Comparison of ENCODE assay signal across 15 cellular contexts in the genomic region with DNA sequence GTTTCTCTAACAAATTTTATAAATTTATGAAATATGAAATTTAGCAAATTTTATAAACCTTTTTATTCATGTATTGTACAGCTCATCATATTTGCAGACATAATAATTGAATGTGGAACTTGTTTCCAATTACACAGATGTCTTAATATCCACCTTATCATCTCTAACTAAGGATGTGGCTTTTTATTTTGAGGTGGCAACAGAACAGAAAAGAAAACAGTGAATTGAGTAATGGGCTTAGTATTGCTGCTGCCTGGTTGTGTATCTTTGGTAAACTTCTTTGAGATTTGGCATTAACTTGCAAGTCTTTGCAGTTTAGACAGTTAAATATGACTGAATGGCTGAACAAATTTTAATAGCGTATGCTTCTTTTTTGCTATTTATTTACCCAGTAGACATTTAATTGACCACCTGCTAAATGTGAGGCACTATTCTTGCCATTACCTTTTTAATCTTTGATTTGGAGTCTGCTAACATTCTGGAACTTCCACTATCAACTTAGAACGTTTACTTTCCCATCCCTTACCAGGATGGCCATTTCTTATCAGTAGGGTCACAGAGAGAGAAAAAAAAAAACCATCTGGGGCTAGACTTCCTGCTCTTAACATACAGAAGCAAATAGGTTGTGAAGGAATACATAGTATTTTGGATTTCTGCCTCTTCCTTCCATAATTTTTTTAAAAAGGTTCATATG. TPM values are rescaled to one million over a fixed set of nuclear protein-coding genes. Genes with fewer than 3 reads are reported as not detected.
DNase-seq lines count a peak whose midpoint lies in the region; ATAC-seq lines count a peak whose summit lies in the region.
"Had no signal": no experiment of that assay in that cellular context is flagged by ENCODE, and none has a peak within 500 bp of the region (broad histone marks: within the 10 kb centered on the region; RNA-seq: fewer than 3 reads in every experiment).

No MANE protein-coding gene starts in this region.

- H3K4me3 ChIP-seq in naive thymus-derived CD4-positive, alpha-beta T cell (ENCODE audit: low read length): no peak overlapping the region
- H3K4me3 ChIP-seq: lower lobe of right lung, vagina had no signal

- H3K27ac Mint-ChIP-seq in activated CD4-positive, alpha-beta T cell treated with anti-CD3 and anti-CD28 coated beads, Interleukin-2, amount 10 ng/mL, durations not matched to agents 24 days and 14 days: peak overlapping the region; percentile 45
- peak overlapping the region in 7 of 9 donors; percentile 8 to 61 (median 32) for H3K27ac Mint-ChIP-seq in naive thymus-derived CD4-positive, alpha-beta T cell
- H3K27ac Mint-ChIP-seq: activated B cell treated with CpG ODN at 0.5 μM for 24 hours; CD8-positive, alpha-beta T cell had no signal

- H3K9me3 Mint-ChIP-seq in activated CD4-positive, alpha-beta T cell treated with anti-CD3 and anti-CD28 coated beads, Interleukin-2, amount 10 ng/mL, durations not matched to agents 24 days and 14 days: no peaks in the 10 kb centered on the region
- peaks cover 0 to 11% (median 2%) of the 10 kb centered on the region in 11 donors for H3K9me3 Mint-ChIP-seq in naive thymus-derived CD4-positive, alpha-beta T cell
- H3K9me3 Mint-ChIP-seq: activated B cell treated with CpG ODN at 0.5 μM for 24 hours had no signal

- intact Hi-C loops in activated CD4-positive, alpha-beta T cell treated with anti-CD3 and anti-CD28 coated beads, Interleukin-2, amount 10 ng/mL, durations not matched to agents 24 days and 14 days (cut with micrococcal nuclease): no loop called here
- intact Hi-C loops in naive thymus-derived CD4-positive, alpha-beta T cell (cut with micrococcal nuclease): no loop called here

- H3K27me3 ChIP-seq in naive thymus-derived CD4-positive, alpha-beta T cell (ENCODE audit: control insufficient read depth in 2 of 2, insufficient read depth in 2 of 2, low read length in 2 of 2): no peaks in the 10 kb centered on the region
- H3K27me3 ChIP-seq: vagina had no signal

- no peak for DNase-seq in activated CD4-positive, alpha-beta T cell treated with anti-CD3 and anti-CD28 coated beads, Interleukin-2, amount 10 ng/mL, durations not matched to agents 24 days and 14 days
- DNase-seq in activated CD4-positive, alpha-beta T cell treated with anti-CD3 and anti-CD28 coated beads, Interleukin-2, amount 50 U/mL, for 1 hour: no peak
- DNase-seq in astrocyte of the hippocampus (ENCODE audit: low read depth, low spot score): peak; percentile 7
- peak in 1 of 9 donors; percentile 2 for DNase-seq in naive thymus-derived CD4-positive, alpha-beta T cell
- DNase-seq in stimulated activated CD4-positive, alpha-beta T cell treated with anti-CD3 and anti-CD28 coated beads, Interleukin-4, amount 100 ng/mL, for 4 hours: no peak
- DNase-seq: activated B cell treated with CpG ODN at 0.5 μM for 24 hours; activated T-cell treated with anti-CD3 and anti-CD28 coated beads for 4 hours; amygdala; CD8-positive, alpha-beta T cell; lower lobe of right lung had no signal

- no peaks in the 10 kb centered on the region for H3K27me3 Mint-ChIP-seq in activated CD4-positive, alpha-beta T cell treated with anti-CD3 and anti-CD28 coated beads, Interleukin-2, amount 10 ng/mL, durations not matched to agents 24 days and 14 days
- H3K27me3 Mint-ChIP-seq in naive thymus-derived CD4-positive, alpha-beta T cell: no peaks in the 10 kb centered on the region
- H3K27me3 Mint-ChIP-seq: activated B cell treated with CpG ODN at 0.5 μM for 24 hours had no signal

- H3K36me3 Mint-ChIP-seq in activated CD4-positive, alpha-beta T cell treated with anti-CD3 and anti-CD28 coated beads, Interleukin-2, amount 10 ng/mL, durations not matched to agents 24 days and 14 days (ENCODE audit: low read depth): peaks cover 26% of the 10 kb centered on the region
- peaks cover 3 to 41% (median 27%) of the 10 kb centered on the region in 5 donors for H3K36me3 Mint-ChIP-seq in naive thymus-derived CD4-positive, alpha-beta T cell

- H3K4me3 Mint-ChIP-seq in activated CD4-positive, alpha-beta T cell treated with anti-CD3 and anti-CD28 coated beads, Interleukin-2, amount 10 ng/mL, durations not matched to agents 24 days and 14 days: no peak overlapping the region
- H3K4me3 Mint-ChIP-seq in naive thymus-derived CD4-positive, alpha-beta T cell: peak overlapping the region in 5 of 10 donors; percentile 0 to 26 (median 25)
- H3K4me3 Mint-ChIP-seq: activated B cell treated with CpG ODN at 0.5 μM for 24 hours; CD8-positive, alpha-beta T cell had no signal

- peaks cover 0 to 5% of the 10 kb centered on the region in 2 donors for H3K4me1 ChIP-seq in naive thymus-derived CD4-positive, alpha-beta T cell (ENCODE audit: control insufficient read depth in 2 of 2, insufficient read depth in 2 of 2, low read length in 2 of 2)

- peaks cover 15% of the 10 kb centered on the region for H3K4me1 Mint-ChIP-seq in activated CD4-positive, alpha-beta T cell treated with anti-CD3 and anti-CD28 coated beads, Interleukin-2, amount 10 ng/mL, durations not matched to agents 24 days and 14 days
- H3K4me1 Mint-ChIP-seq in naive thymus-derived CD4-positive, alpha-beta T cell: peaks cover 14 to 47% (median 28%) of the 10 kb centered on the region in 7 donors

- POLR2A ChIA-PET in naive thymus-derived CD4-positive, alpha-beta T cell (lab: Charles Lee): no interaction called here

- no peaks in the 10 kb centered on the region for H3K36me3 ChIP-seq in naive thymus-derived CD4-positive, alpha-beta T cell (ENCODE audit: control insufficient read depth in 2 of 3, insufficient read depth in 3 of 3, low read length in 3 of 3)
- H3K36me3 ChIP-seq: lower lobe of right lung, neutrophil had no signal

- no peak overlapping the region for H3K27ac ChIP-seq in naive thymus-derived CD4-positive, alpha-beta T cell (ENCODE audit: low read depth, low read length)
- H3K27ac ChIP-seq: lower lobe of right lung, neutrophil, vagina had no signal

- H3K9me3 ChIP-seq in naive thymus-derived CD4-positive, alpha-beta T cell (ENCODE audit: control insufficient read depth in 2 of 3, low read length in 3 of 3): no peaks in the 10 kb centered on the region
- H3K9me3 ChIP-seq: lower lobe of right lung, neutrophil, vagina had no signal

- peak; percentile 45 for ATAC-seq in HG02610 (IDR thresholded peaks at IDR 0.05; ENCODE audit: unreplicated experiment)
- no peak for ATAC-seq in naive thymus-derived CD4-positive, alpha-beta T cell
- ATAC-seq in HG02763 (IDR thresholded peaks at IDR 0.05; ENCODE audit: unreplicated experiment): no peak
- no peak for ATAC-seq in GM18867 (IDR thresholded peaks at IDR 0.05; ENCODE audit: unreplicated experiment)
- ATAC-seq: CD8-positive, alpha-beta T cell; lower lobe of right lung had no signal

- CTCF ChIA-PET in naive thymus-derived CD4-positive, alpha-beta T cell (lab: Charles Lee): no interaction called here

RNA-seq across cellular contexts. Expression of a gene that starts 44.8 kb away (rescaled TPM):
- total RNA-seq in activated CD4-positive, alpha-beta T cell treated with anti-CD3 and anti-CD28 coated beads, Interleukin-2, amount 10 ng/mL, durations not matched to agents 24 days and 14 days: 26.6 and 28.1 TPM in 2 replicates
- total RNA-seq in naive thymus-derived CD4-positive, alpha-beta T cell: 10 to 100 TPM; 15.5 to 35.0 (median 29.3) TPM
- polyA plus RNA-seq in naive thymus-derived CD4-positive, alpha-beta T cell: 10 to 100 TPM in 1 of 2 donors, 1 to 10 TPM in 1; 7.6 to 17.7 TPM

RNA-seq across cellular contexts. Expression of a gene that starts 52.8 kb away (rescaled TPM):
- 8.6 and 11.1 TPM in 2 replicates for total RNA-seq in activated CD4-positive, alpha-beta T cell treated with anti-CD3 and anti-CD28 coated beads, Interleukin-2, amount 10 ng/mL, durations not matched to agents 24 days and 14 days
- total RNA-seq in naive thymus-derived CD4-positive, alpha-beta T cell: 10 to 100 TPM; 13.7 to 21.0 (median 17.4) TPM
- polyA plus RNA-seq in naive thymus-derived CD4-positive, alpha-beta T cell: 10 to 100 TPM in 1 of 2 donors, 1 to 10 TPM in 1; 7.8 to 11.9 TPM
